ENCODE assay signal across 8 cellular contexts in genomic region chr6:6547111-6547879, GRCh38. TPM values are rescaled to one million over a fixed set of nuclear protein-coding genes. Genes with fewer than 3 reads are reported as not detected.
DNase-seq lines count a peak whose midpoint lies in the region; ATAC-seq and TF ChIP-seq lines count a peak whose summit lies in the region.

No MANE protein-coding gene starts in this region.

- peaks cover 35% of the 10 kb centered on the region for H3K27me3 ChIP-seq in foreskin keratinocyte
- H3K27me3 ChIP-seq in stomach, result peaks cover 0 to 66% (median 33%) of the 10 kb centered on the region in 3 donors

- peak overlapping the region; percentile 84 for H3K4me3 Mint-ChIP-seq in neural crest cell

- intact Hi-C loops in stomach (cut with DNase I; ENCODE audit: low total_unique reads), result loop anchor here (10.0 kb wide), 2 partner anchors 492 to 1402 kb away; no protein-coding TSS in a partner anchor

- ATAC-seq in GM21526 (IDR thresholded peaks at IDR 0.05; ENCODE audit: low FRiP score, unreplicated experiment) (peak; percentile 88), foreskin keratinocyte (peak; percentile 95)

- H3K36me3 ChIP-seq in stomach, result no peaks in the 10 kb centered on the region

- H3K27me3 Mint-ChIP-seq in neural crest cell (ENCODE audit: low read depth), result peaks cover 56% of the 10 kb centered on the region

- peaks cover 4% of the 10 kb centered on the region for H3K9me3 Mint-ChIP-seq in neural crest cell

- H3K27ac ChIP-seq in foreskin keratinocyte (no peak overlapping the region), stomach (peak overlapping the region in 1 of 5 donors; percentile 3)

- H3K36me3 Mint-ChIP-seq in neural crest cell (ENCODE audit: low read depth), result peaks cover 2% of the 10 kb centered on the region

- 18 to 29% (median 25%) methylated on average over 14 of the region's 14 CpGs for WGBS in stomach, 5 donors

- H3K4me1 Mint-ChIP-seq in neural crest cell, result peaks cover 5% of the 10 kb centered on the region

- peak overlapping the region; percentile 29 to 45 (median 42) for H3K4me3 ChIP-seq in stomach

- peak; percentile 96 for TF ChIP-seq CTCF in foreskin keratinocyte (conservative IDR thresholded peaks at IDR 0.05)
- peak; percentile 96 for TF ChIP-seq CTCF in neural crest cell (conservative IDR thresholded peaks at IDR 0.05)
- TF ChIP-seq CTCF in stomach (IDR thresholded peaks at IDR 0.05), result peak in 6 of 7 experiments; percentile 51 to 91 (median 87)

- TF ChIP-seq POLR2A in stomach (IDR thresholded peaks at IDR 0.05), result no peak

- peaks cover 0 to 4% (median under 1%) of the 10 kb centered on the region in 4 donors for H3K9me3 ChIP-seq in stomach

- no peaks in the 10 kb centered on the region for H3K4me1 ChIP-seq in foreskin keratinocyte
- peaks cover 13 to 17% (median 14%) of the 10 kb centered on the region in 4 donors for H3K4me1 ChIP-seq in stomach

- peak; percentile 15 for DNase-seq in DMS79 (lab: John Stamatoyannopoulos, UW)
- DNase-seq in HuH-7 (ENCODE audit: low spot score), result peak; percentile 75
- peak; percentile 71 for DNase-seq in RKO (ENCODE audit: low spot score)
- DNase-seq in activated T-helper 9 cell treated with anti-CD3 and anti-CD28 coated beads, Interleukin-2, amount 50 U/mL, for 16 hours (ENCODE audit: low read depth), result peak; percentile 65
- DNase-seq in foreskin keratinocyte, result peak; percentile 36 to 69
- DNase-seq in neural crest cell (ENCODE audit: low read depth, low spot score), result peak; percentile 93
- DNase-seq in stomach, result peak; percentile 85

- H3K27ac Mint-ChIP-seq in neural crest cell (ENCODE audit: unreplicated experiment), result no peak overlapping the region

- TF ChIP-seq EP300 in stomach (IDR thresholded peaks at IDR 0.05), result no peak

RNA-seq across cellular contexts. Expression of gene LY86, which starts 41.2 kb away (rescaled TPM):
- not detected in 2 replicates for total RNA-seq in foreskin keratinocyte
- polyA plus RNA-seq in foreskin keratinocyte, result not detected in 2 replicates
- total RNA-seq in neural crest cell, result not detected in 2 replicates
- 1 to 10 TPM in 2 of 5 donors, not detected in 3; 2.6 to 3.3 TPM for total RNA-seq in stomach
- polyA plus RNA-seq in stomach, result 1 to 10 TPM; 2.4 to 3.6 (median 2.7) TPM

Comparison
In these comparisons a context has a peak if more than half of its experiments do, and no peak if none do; other contexts are left out.
1. DNase-seq: peak in every context shown above with its lines; median percentile 93 in neural crest cell; 85 in stomach; 75 in HuH-7; 71 in RKO; 65 in activated T-helper 9 cell treated with anti-CD3 and anti-CD28 coated beads, Interleukin-2, amount 50 U/mL, for 16 hours; 52 in foreskin keratinocyte; 15 in DMS79.